ENCODE assay signal across 8 cellular contexts in genomic region chr13:20525601-20526544, GRCh38. TPM values are rescaled to one million over a fixed set of nuclear protein-coding genes. Genes with fewer than 3 reads are reported as not detected.
DNase-seq lines count a peak whose midpoint lies in the region; TF ChIP-seq lines count a peak whose summit lies in the region.

A gene with protein sequence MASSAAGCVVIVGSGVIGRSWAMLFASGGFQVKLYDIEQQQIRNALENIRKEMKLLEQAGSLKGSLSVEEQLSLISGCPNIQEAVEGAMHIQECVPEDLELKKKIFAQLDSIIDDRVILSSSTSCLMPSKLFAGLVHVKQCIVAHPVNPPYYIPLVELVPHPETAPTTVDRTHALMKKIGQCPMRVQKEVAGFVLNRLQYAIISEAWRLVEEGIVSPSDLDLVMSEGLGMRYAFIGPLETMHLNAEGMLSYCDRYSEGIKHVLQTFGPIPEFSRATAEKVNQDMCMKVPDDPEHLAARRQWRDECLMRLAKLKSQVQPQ (minus strand): TSS chr13:20525857. CDS start chr13:20525794, 63 bp downstream.

- peaks cover 23 to 43% of the 10 kb centered on the region in 2 experiments for H3K4me1 Mint-ChIP-seq in H9

- H2AFZ ChIP-seq in H9 (ENCODE audit: low read length) (no peak within 1 kb of the TSS), MM.1S (ENCODE audit: low read length) (peak within 1 kb of the TSS; percentile 75), trophoblast cell (ENCODE audit: insufficient read depth, low read length, poor library complexity) (peak within 1 kb of the TSS; percentile 68)

- TF ChIP-seq CTCF in H9 (conservative IDR thresholded peaks at IDR 0.05) (no peak), MM.1S (IDR thresholded peaks at IDR 0.05; ENCODE audit: low read length) (no peak), cardiac muscle cell (IDR thresholded peaks at IDR 0.05; ENCODE audit: low read depth, low read length) (no peak), tibial artery (IDR thresholded peaks at IDR 0.05) (no peak)

- H3K4me3 Mint-ChIP-seq in H9, result peak within 1 kb of the TSS; percentile 65 to 84

- H3K27me3 Mint-ChIP-seq in H9 (ENCODE audit: low read depth), result peaks cover 65% of the 10 kb centered on the region

- H3K4me3 ChIP-seq in MM.1S (ENCODE audit: low read length) (peak within 1 kb of the TSS; percentile 72), cardiac muscle cell (peak within 1 kb of the TSS; percentile 89), trophoblast cell (ENCODE audit: low read depth, low read length) (peak within 1 kb of the TSS; percentile 83), tibial artery (peak within 1 kb of the TSS; percentile 92 to 97)

- H3K23me2 ChIP-seq in H9 (ENCODE audit: insufficient read length, low read depth, low read length, poor library complexity, severe bottlenecking), result peaks cover 6% of the 10 kb centered on the region

- H3K79me1 ChIP-seq in H9 (ENCODE audit: insufficient read depth, low read depth, low read length, poor library complexity, severe bottlenecking) (no peaks in the 10 kb centered on the region), trophoblast cell (ENCODE audit: low read length) (peaks cover 2% of the 10 kb centered on the region)

- peaks cover 0 to 6% (median 0%) of the 10 kb centered on the region in 3 experiments; a peak in 1 of 7 replicates for H3K36me3 Mint-ChIP-seq in H9 (ENCODE audit: insufficient read depth in 1 of 3, low read depth in 3 of 3)

- H3K4me2 ChIP-seq in H9 (ENCODE audit: insufficient read depth, insufficient read length, low read length) (peak within 1 kb of the TSS; percentile 74), MM.1S (ENCODE audit: low read depth, low read length) (peak within 1 kb of the TSS; percentile 92), trophoblast cell (ENCODE audit: low read length) (peak within 1 kb of the TSS; percentile 94)

- no peak within 1 kb of the TSS for H3K27ac Mint-ChIP-seq in H9

- H3K4me1 ChIP-seq in H9 (ENCODE audit: insufficient read depth, low read length) (peaks cover 3% of the 10 kb centered on the region; the same call in 1 of the 2 replicates), MM.1S (ENCODE audit: low read length) (no peaks in the 10 kb centered on the region), cardiac muscle cell (ENCODE audit: low read depth) (no peaks in the 10 kb centered on the region), trophoblast cell (ENCODE audit: control insufficient read depth in 1 of 2, insufficient read depth in 2 of 2, low read length in 2 of 2) (peaks cover 0 to 3% of the 10 kb centered on the region in 2 experiments), tibial artery (peaks cover 0 to 17% (median 7%) of the 10 kb centered on the region in 4 donors)

- intact Hi-C loops in tibial artery (cut with DNase I; ENCODE audit: low total_unique reads), result loop anchor here (5.0 kb wide), 1 partner anchor 41 kb away; the partner anchor contains the start of gene IFT88

- no peak within 1 kb of the TSS for H2BK20ac ChIP-seq in H9 (ENCODE audit: low read depth, low read length, poor library complexity, severe bottlenecking)

- peak within 1 kb of the TSS; percentile 19 for H4K12ac ChIP-seq in trophoblast cell (ENCODE audit: low read depth, low read length)

- H4K20me1 ChIP-seq in H9 (ENCODE audit: control insufficient read depth, insufficient read depth, insufficient read length) (no peaks in the 10 kb centered on the region), MM.1S (ENCODE audit: insufficient read depth, low read length) (no peaks in the 10 kb centered on the region)

- H3K27ac ChIP-seq in H9 (ENCODE audit: insufficient read length, low read depth, low read length), result no peak within 1 kb of the TSS
- peak within 1 kb of the TSS; percentile 70; the same call in 1 of the 2 replicates for H3K27ac ChIP-seq in MM.1S (ENCODE audit: low read length)
- H3K27ac ChIP-seq in cardiac muscle cell, result no peak within 1 kb of the TSS
- H3K27ac ChIP-seq in trophoblast cell (ENCODE audit: low read depth, low read length), result no peak within 1 kb of the TSS
- H3K27ac ChIP-seq in tibial artery, result peak within 1 kb of the TSS; percentile 83 to 86

- H3K9me3 Mint-ChIP-seq in H9, result peaks cover 4 to 8% of the 10 kb centered on the region in 2 experiments; a peak in 3 of 5 replicates

- H3K18ac ChIP-seq in H9 (ENCODE audit: insufficient read length, low read depth, low read length), result no peak within 1 kb of the TSS
- H3K18ac ChIP-seq in trophoblast cell (ENCODE audit: low read length), result peak within 1 kb of the TSS; percentile 18

- H3K4ac ChIP-seq in H9 (ENCODE audit: low read depth, low read length), result no peak within 1 kb of the TSS
- H3K4ac ChIP-seq in trophoblast cell (ENCODE audit: low read depth, low read length), result no peak within 1 kb of the TSS

- H2BK5ac ChIP-seq in H9 (ENCODE audit: insufficient read length, low read length) (no peak within 1 kb of the TSS), trophoblast cell (ENCODE audit: low read depth, low read length, poor library complexity) (no peak within 1 kb of the TSS)

- H3K27me3 ChIP-seq in H9 (ENCODE audit: insufficient read depth, low read length), result peaks cover 11% of the 10 kb centered on the region; the same call in 1 of the 2 replicates
- no peaks in the 10 kb centered on the region for H3K27me3 ChIP-seq in MM.1S (replicated peaks; ENCODE audit: insufficient read depth, low read length)
- peaks cover 33% of the 10 kb centered on the region for H3K27me3 ChIP-seq in cardiac muscle cell
- H3K27me3 ChIP-seq in trophoblast cell (ENCODE audit: insufficient read depth, low read length), result no peaks in the 10 kb centered on the region
- H3K27me3 ChIP-seq in tibial artery, result peaks cover 0 to 3% of the 10 kb centered on the region in 2 donors

- H3F3A ChIP-seq in MM.1S (ENCODE audit: insufficient read depth, low read length), result no peaks in the 10 kb centered on the region

- no peak within 1 kb of the TSS for H3K9ac ChIP-seq in H9 (ENCODE audit: extremely low read depth, insufficient read length, low read length)
- H3K9ac ChIP-seq in MM.1S (ENCODE audit: low read length), result peak within 1 kb of the TSS; percentile 62
- H3K9ac ChIP-seq in trophoblast cell (ENCODE audit: low read length), result peak within 1 kb of the TSS; percentile 57

- no CpG with 5 or more reads among the region's 89 CpGs for WGBS in H9 (ENCODE audit: extremely low coverage, insufficient read length, low lambda C conversion rate)
- no CpG with 5 or more reads among the region's 89 CpGs for WGBS in trophoblast cell (ENCODE audit: extremely low coverage, insufficient coverage, insufficient read length)

- H3K56ac ChIP-seq in H9 (ENCODE audit: insufficient read length, low read depth, low read length), result no peak within 1 kb of the TSS

- H2BK120ac ChIP-seq in H9 (ENCODE audit: low read depth, low read length, poor library complexity, severe bottlenecking), result peak within 1 kb of the TSS; percentile 41
- H2BK120ac ChIP-seq in trophoblast cell (ENCODE audit: insufficient read depth, low read length, poor library complexity), result no peak within 1 kb of the TSS

- H3K36me3 ChIP-seq in MM.1S (replicated peaks; ENCODE audit: insufficient read depth, low read length) (no peaks in the 10 kb centered on the region), cardiac muscle cell (no peaks in the 10 kb centered on the region), trophoblast cell (ENCODE audit: control insufficient read depth in 1 of 2, insufficient read depth in 2 of 2, low read length in 2 of 2) (no peaks in the 10 kb centered on the region), tibial artery (no peaks in the 10 kb centered on the region)

- H2BK12ac ChIP-seq in H9 (ENCODE audit: insufficient read length, low read depth, low read length) (no peak within 1 kb of the TSS), trophoblast cell (ENCODE audit: low read length) (no peak within 1 kb of the TSS)

- no peak within 1 kb of the TSS for H2AK5ac ChIP-seq in H9 (ENCODE audit: insufficient read length, low read length)
- H2AK5ac ChIP-seq in trophoblast cell (ENCODE audit: low read length), result no peak within 1 kb of the TSS

- no peak within 1 kb of the TSS for H3K23ac ChIP-seq in H9 (ENCODE audit: insufficient read length, low read depth, low read length)
- no peak within 1 kb of the TSS for H3K23ac ChIP-seq in trophoblast cell (ENCODE audit: low read length)

- H3K9me3 ChIP-seq in H9 (ENCODE audit: control insufficient read depth, low read depth, low read length), result no peaks in the 10 kb centered on the region
- no peaks in the 10 kb centered on the region for H3K9me3 ChIP-seq in MM.1S (replicated peaks; ENCODE audit: insufficient read depth, low read length)
- no peaks in the 10 kb centered on the region for H3K9me3 ChIP-seq in cardiac muscle cell (ENCODE audit: low read depth)
- no peaks in the 10 kb centered on the region for H3K9me3 ChIP-seq in trophoblast cell (ENCODE audit: insufficient read depth, low read depth, low read length)
- H3K9me3 ChIP-seq in tibial artery, result no peaks in the 10 kb centered on the region

- H3K9me2 ChIP-seq in MM.1S (replicated peaks; ENCODE audit: insufficient read depth, low read length), result no peaks in the 10 kb centered on the region

- H3K79me2 ChIP-seq in H9 (ENCODE audit: insufficient read depth, low read length), result no peaks in the 10 kb centered on the region
- no peaks in the 10 kb centered on the region for H3K79me2 ChIP-seq in MM.1S (ENCODE audit: low read length)
- H3K79me2 ChIP-seq in trophoblast cell (ENCODE audit: control insufficient read depth, insufficient read depth, low read length, poor library complexity), result no peaks in the 10 kb centered on the region

- H4K91ac ChIP-seq in H9 (ENCODE audit: insufficient read length, low read depth, low read length), result no peak within 1 kb of the TSS
- H4K91ac ChIP-seq in trophoblast cell (ENCODE audit: low read depth, low read length), result no peak within 1 kb of the TSS

- H4K5ac ChIP-seq in H9 (ENCODE audit: insufficient read length, low read depth, low read length), result no peak within 1 kb of the TSS

- H3K14ac ChIP-seq in H9 (ENCODE audit: insufficient read depth, low read length), result no peak within 1 kb of the TSS; the same call in 1 of the 2 replicates
- H3K14ac ChIP-seq in trophoblast cell (ENCODE audit: low read length), result peak within 1 kb of the TSS; percentile 19

- no peak within 1 kb of the TSS for H2BK15ac ChIP-seq in H9 (ENCODE audit: low read depth, low read length)

- DNase-seq in GF-D8 (lab: John Stamatoyannopoulos, UW) (peak; percentile 71), H9 (peak; percentile 45), MM.1S (peak; percentile 54), SW 1271 (lab: John Stamatoyannopoulos, UW) (peak; percentile 23 to 57), cardiac muscle cell (ENCODE audit: low read depth in 1 of 2, low spot score in 1 of 2) (peak; percentile 66 to 82), trophoblast cell (peak; percentile 34 to 68), tibial artery (peak; percentile 80 to 88)
- DNase-seq in activated naive CD8-positive, alpha-beta T cell treated with anti-CD3 and anti-CD28 coated beads, Interleukin-2, amount 50 U/mL, for 16 hours (ENCODE audit: low read depth, low spot score), result peak; percentile 34

- H4K8ac ChIP-seq in H9 (replicated peaks; ENCODE audit: insufficient read length, low read depth, low read length), result no peak within 1 kb of the TSS
- H4K8ac ChIP-seq in trophoblast cell (ENCODE audit: low read depth, low read length), result peak within 1 kb of the TSS; percentile 55

- no peak within 1 kb of the TSS for H3T11ph ChIP-seq in H9 (ENCODE audit: low read length)

RNA-seq across cellular contexts. Expression of the gene that starts here (rescaled TPM):
- 3.2 and 3.7 TPM in 2 replicates for total RNA-seq in H9 (2021)
- 29.8 and 41.6 TPM in 2 replicates for total RNA-seq in cardiac muscle cell
- 43.6 and 73.6 TPM in 2 replicates for polyA plus RNA-seq in cardiac muscle cell
- 5.5 and 6.0 TPM in 2 replicates for polyA plus RNA-seq in trophoblast cell (2013)

Comparison
In these comparisons a context has a peak if more than half of its experiments do, and no peak if none do; other contexts are left out.
1. DNase-seq: peak in every context shown above with its lines; median percentile 84 in tibial artery; 74 in cardiac muscle cell; 71 in GF-D8; 54 in MM.1S; 51 in trophoblast cell; 45 in H9; 40 in SW 1271; 34 in activated naive CD8-positive, alpha-beta T cell treated with anti-CD3 and anti-CD28 coated beads, Interleukin-2, amount 50 U/mL, for 16 hours.
2. H3K27ac ChIP-seq: peak in MM.1S (single experiment) and tibial artery (2 of 2); none in H9 (single experiment), cardiac muscle cell (single experiment) and trophoblast cell (single experiment).
3. Peak in every context shown above with its lines, with median percentiles within 50 percentile points of each other: H3K4me2 ChIP-seq and H3K4me3 ChIP-seq.